ENCODE assay signal across 23 cellular contexts in the genomic region with DNA sequence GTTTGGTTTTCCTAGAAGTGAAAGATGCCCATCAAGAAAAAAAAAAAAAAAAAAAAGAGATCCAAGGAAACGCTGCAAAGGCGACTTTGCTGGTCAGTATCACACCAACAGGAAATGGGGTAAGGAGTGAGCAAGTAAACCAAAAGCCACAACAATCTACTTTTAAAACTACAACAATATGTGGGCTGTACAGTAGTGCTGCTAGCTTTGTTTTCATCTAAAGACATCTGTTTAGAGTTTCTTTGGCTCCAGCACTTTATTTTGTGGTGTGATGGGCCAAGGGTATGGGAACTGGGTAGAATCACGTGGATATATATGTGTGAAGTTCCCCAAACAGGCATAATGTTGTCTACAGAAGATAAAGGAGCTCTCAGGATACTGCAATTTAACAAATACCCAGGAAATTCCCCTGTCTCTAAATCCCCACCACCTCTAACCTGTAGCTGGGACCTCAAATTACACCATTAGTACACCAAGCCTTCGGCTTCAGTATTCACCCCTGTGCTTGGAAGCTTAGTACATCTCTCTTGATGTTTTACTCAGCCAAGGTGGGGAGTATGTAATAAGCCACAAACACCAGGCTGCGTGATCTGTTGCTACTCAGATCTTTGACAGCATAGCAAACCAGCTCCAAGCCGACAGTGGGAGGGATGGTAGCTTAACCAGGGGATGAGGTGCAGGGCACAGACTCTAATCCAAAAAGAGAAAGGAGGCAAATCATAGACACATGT.
DNase-seq lines count a peak whose midpoint lies in the region; ATAC-seq and TF ChIP-seq lines count a peak whose summit lies in the region.
"Had no signal": no experiment of that assay in that cellular context is flagged by ENCODE, and none has a peak within 500 bp of the region (broad histone marks: within the 10 kb centered on the region; RNA-seq: fewer than 3 reads in every experiment).

No MANE protein-coding gene starts in this region.

- H3K27ac ChIP-seq in KMS-11 (peak overlapping the region; percentile 44; the same call in 1 of the 2 replicates), caudate nucleus (ENCODE audit: low read depth, low read length) (no peak overlapping the region)
- H3K27ac ChIP-seq: ascending aorta, transverse colon had no signal

- H3K36me3 ChIP-seq in KMS-11 (ENCODE audit: insufficient read depth): no peaks in the 10 kb centered on the region
- H3K36me3 ChIP-seq: ascending aorta, transverse colon had no signal

- no peak for TF ChIP-seq CTCF in KMS-11 (conservative IDR thresholded peaks at IDR 0.05; ENCODE audit: low read depth, low read length)
- TF ChIP-seq CTCF in progenitor cell of endocrine pancreas (IDR thresholded peaks at IDR 0.05; ENCODE audit: unreplicated experiment): no peak

- no peak overlapping the region for H3K4me3 ChIP-seq in KMS-11 (IDR thresholded peaks at IDR 0.05; ENCODE audit: insufficient read depth, low read depth, low read length)
- H3K4me3 ChIP-seq: ascending aorta, transverse colon had no signal

- H2AFZ ChIP-seq in KMS-11 (ENCODE audit: low read depth): peak overlapping the region; percentile 22; the same call in 1 of the 2 replicates

- H3K4me1 Mint-ChIP-seq in central memory CD8-positive, alpha-beta T cell: peaks cover 8% of the 10 kb centered on the region
- H3K4me1 Mint-ChIP-seq in progenitor cell of endocrine pancreas (ENCODE audit: low read depth): peaks cover 6% of the 10 kb centered on the region

- in situ Hi-C loops in ACHN (cut with HindIII; ENCODE audit: low pct_ligation_motif_present, low pct_unique_long_range_greater_than_20kb, low sequenced_read_pairs): no loop called here

- H3K27ac Mint-ChIP-seq in central memory CD8-positive, alpha-beta T cell (ENCODE audit: low read depth): no peak overlapping the region
- peak overlapping the region; percentile 89 for H3K27ac Mint-ChIP-seq in progenitor cell of endocrine pancreas
- H3K27ac Mint-ChIP-seq: stimulated activated naive B cell treated with anti-CD40 and anti-IgM and Interleukin-4, amounts not matched to agents 10 μg/mL and 1 μg/mL and 100 μg/mL, for 72 hours had no signal

- no peaks in the 10 kb centered on the region for H3K9me3 Mint-ChIP-seq in central memory CD8-positive, alpha-beta T cell
- no peaks in the 10 kb centered on the region for H3K9me3 Mint-ChIP-seq in progenitor cell of endocrine pancreas (ENCODE audit: low read depth)

- no peak overlapping the region for H3K9ac ChIP-seq in KMS-11

- no peaks in the 10 kb centered on the region for H3K79me2 ChIP-seq in KMS-11 (ENCODE audit: insufficient read depth, low read depth)

- no peaks in the 10 kb centered on the region for H3K27me3 Mint-ChIP-seq in central memory CD8-positive, alpha-beta T cell
- H3K27me3 Mint-ChIP-seq in progenitor cell of endocrine pancreas: peaks cover 29% of the 10 kb centered on the region

- H3K36me3 Mint-ChIP-seq in central memory CD8-positive, alpha-beta T cell (ENCODE audit: insufficient read depth): no peaks in the 10 kb centered on the region
- H3K36me3 Mint-ChIP-seq in progenitor cell of endocrine pancreas (ENCODE audit: insufficient read depth): no peaks in the 10 kb centered on the region
- H3K36me3 Mint-ChIP-seq: CD14-positive monocyte; stimulated activated naive B cell treated with anti-CD40 and anti-IgM and Interleukin-4, amounts not matched to agents 10 μg/mL and 1 μg/mL and 100 μg/mL, for 72 hours had no signal

- peaks cover 16% of the 10 kb centered on the region for H3K4me1 ChIP-seq in KMS-11 (ENCODE audit: low read depth, poor library complexity, severe bottlenecking)
- H3K4me1 ChIP-seq: ascending aorta, transverse colon had no signal

- peak; percentile 19 for ATAC-seq in central memory CD8-positive, alpha-beta T cell (replicated peaks; ENCODE audit: extremely low read depth, poor library complexity, severe bottlenecking)
- ATAC-seq: stimulated activated naive B cell treated with anti-CD40 and anti-IgM and Interleukin-4, amounts not matched to agents 10 μg/mL and 1 μg/mL and 100 μg/mL, for 72 hours had no signal

- H3K27me3 ChIP-seq in KMS-11 (ENCODE audit: insufficient read depth, low read depth): no peaks in the 10 kb centered on the region
- H3K27me3 ChIP-seq: ascending aorta, transverse colon had no signal

- no peak overlapping the region for H3K4me3 Mint-ChIP-seq in central memory CD8-positive, alpha-beta T cell
- H3K4me3 Mint-ChIP-seq in progenitor cell of endocrine pancreas (ENCODE audit: low read depth): no peak overlapping the region
- H3K4me3 Mint-ChIP-seq: CD14-positive monocyte; stimulated activated naive B cell treated with anti-CD40 and anti-IgM and Interleukin-4, amounts not matched to agents 10 μg/mL and 1 μg/mL and 100 μg/mL, for 72 hours had no signal

- H4K20me1 ChIP-seq in KMS-11 (ENCODE audit: insufficient read depth): no peaks in the 10 kb centered on the region

- peak overlapping the region; percentile 25; the same call in 1 of the 2 replicates for H3K4me2 ChIP-seq in KMS-11

- DNase-seq in SHP77 treated with DMSO at 0.1 percent for 48 hours (lab: John Stamatoyannopoulos, UW): peak; percentile 35
- no peak for DNase-seq in SHP77 (lab: John Stamatoyannopoulos, UW)
- DNase-seq in central memory CD8-positive, alpha-beta T cell (ENCODE audit: low spot score in 2 of 2): no peak
- DNase-seq in progenitor cell of endocrine pancreas (ENCODE audit: low spot score, unreplicated experiment): no peak
- DNase-seq in NCI-H1436 (lab: John Stamatoyannopoulos, UW): no peak
- no peak for DNase-seq in ACHN
- DNase-seq in caudate nucleus (lab: John Stamatoyannopoulos, UW): no peak
- DNase-seq: 8988T; activated effector memory CD4-positive, alpha-beta T cell treated with anti-CD3 and anti-CD28 coated beads, Interleukin-2, amount 50 U/mL, for 16 hours; foreskin fibroblast; GF-D8; hypothalamus; kidney; mammary epithelial cell; NCI-H1092; NCI-H69; OCI-M1; stimulated activated CD4-positive, alpha-beta T cell treated with anti-CD3 and anti-CD28 coated beads, Interleukin-15, amount 100 ng/mL, for 24 hours; stimulated activated naive B cell treated with anti-CD40 and anti-IgM and Interleukin-4, amounts not matched to agents 10 μg/mL and 1 μg/mL and 100 μg/mL, for 72 hours; transverse colon had no signal
